Comparison of ENCODE assay signal across 1 cellular context in the genomic region with DNA sequence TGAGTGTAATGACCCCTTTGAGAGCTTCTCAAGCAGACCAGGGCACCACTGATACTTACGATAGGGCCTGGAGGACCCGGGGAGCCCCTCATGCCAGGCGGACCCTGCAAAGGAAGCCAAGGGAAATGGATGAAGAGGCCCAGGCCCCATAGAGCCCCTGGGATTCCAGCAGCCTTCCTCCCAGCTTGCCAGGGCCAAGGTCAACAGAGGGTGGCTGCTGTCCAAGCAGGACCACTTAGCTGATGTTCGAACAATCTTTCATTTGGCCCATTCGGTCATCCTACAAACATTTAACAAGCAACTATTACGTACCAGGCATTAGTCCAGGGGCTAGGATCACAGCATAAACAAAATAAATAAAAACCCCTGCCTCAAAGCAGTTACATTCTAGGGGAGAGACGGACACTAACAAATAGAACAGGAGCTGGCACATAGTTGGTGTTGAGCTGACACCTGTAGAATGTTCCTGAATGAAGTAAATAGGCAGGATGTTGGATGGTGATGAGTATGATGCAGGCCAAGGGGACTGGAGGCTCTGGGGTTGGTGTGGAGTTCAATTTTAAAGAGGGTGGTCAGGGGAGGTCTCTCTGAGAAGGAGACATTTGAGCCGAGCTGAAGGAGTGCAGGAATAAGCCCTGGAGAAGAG.
TF ChIP-seq lines count a peak whose summit lies in the region.

No MANE protein-coding gene starts in this region.

TF ChIP-seq in SK-N-SH, 30 proteins besides CTCF, POLR2A, EP300 and RAD21:
- TF ChIP-seq EZH2phosphoT487 (IDR thresholded peaks at IDR 0.05; ENCODE audit: borderline replicate concordance, low read depth) (no peak), RCOR1 (IDR thresholded peaks at IDR 0.05; ENCODE audit: low read length) (no peak), TEAD4 (IDR thresholded peaks at IDR 0.05; ENCODE audit: borderline replicate concordance, insufficient read depth) (no peak), ELF1 (IDR thresholded peaks at IDR 0.05) (no peak), POLR2AphosphoS5 (IDR thresholded peaks at IDR 0.05; ENCODE audit: low read depth, low read length) (no peak), FOXJ3 (CRISPR knock-in tag; IDR thresholded peaks at IDR 0.05) (no peak)
- TF ChIP-seq, protein P1, sequence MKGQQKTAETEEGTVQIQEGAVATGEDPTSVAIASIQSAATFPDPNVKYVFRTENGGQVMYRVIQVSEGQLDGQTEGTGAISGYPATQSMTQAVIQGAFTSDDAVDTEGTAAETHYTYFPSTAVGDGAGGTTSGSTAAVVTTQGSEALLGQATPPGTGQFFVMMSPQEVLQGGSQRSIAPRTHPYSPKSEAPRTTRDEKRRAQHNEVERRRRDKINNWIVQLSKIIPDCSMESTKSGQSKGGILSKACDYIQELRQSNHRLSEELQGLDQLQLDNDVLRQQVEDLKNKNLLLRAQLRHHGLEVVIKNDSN (IDR thresholded peaks at IDR 0.05; ENCODE audit: borderline replicate concordance, low read depth) = no peak
